In genomic region chr12:2654311-2654710, GRCh38 we compare ENCODE assay signal across 24 cellular contexts.
"Had no signal": no experiment of that assay in that cellular context is flagged by ENCODE, and none has a peak within 500 bp of the region (broad histone marks: within the 10 kb centered on the region; RNA-seq: fewer than 3 reads in every experiment).

No MANE protein-coding gene starts in this region.

- H3K36me3 Mint-ChIP-seq: neural progenitor cell; stimulated activated effector memory CD8-positive, alpha-beta T cell treated with anti-CD3 and anti-CD28 coated beads, Interleukin-12 subunit alpha, Interleukin-12 subunit beta, amount 100 ng/mL, for 72 hours had no signal

- H3K4me1 Mint-ChIP-seq: naive thymus-derived CD4-positive, alpha-beta T cell; neural progenitor cell; stimulated activated effector memory CD8-positive, alpha-beta T cell treated with anti-CD3 and anti-CD28 coated beads, Interleukin-12 subunit alpha, Interleukin-12 subunit beta, amount 100 ng/mL, for 72 hours had no signal

- H2AFZ ChIP-seq: neural progenitor cell, parathyroid adenoma had no signal

- H3K4me2 ChIP-seq: neural progenitor cell, smooth muscle cell had no signal

- H3K36me3 ChIP-seq: gastrocnemius medialis, left lung, neural progenitor cell, right lobe of liver had no signal

- H3K4me3 ChIP-seq: gastrocnemius medialis, left lung, neural progenitor cell, right lobe of liver, smooth muscle cell, stomach, testis, tibial artery had no signal

- DNase-seq: cortex of kidney; foreskin fibroblast; gastrocnemius medialis; left cardiac atrium; left lung; mesenchymal stem cell; midbrain; stimulated activated CD4-positive, alpha-beta T cell treated with anti-CD3 and anti-CD28 coated beads, Interleukin-2, amount 100 ng/mL, for 24 hours; stimulated activated CD4-positive, alpha-beta T cell treated with anti-CD3 and anti-CD28 coated beads, Interleukin-4, amount 100 ng/mL, for 24 hours; stimulated activated naive CD4-positive, alpha-beta T cell treated with Interleukin-2 at 50 U/mL for 16 hours; stomach; testis had no signal

- H3K9me3 ChIP-seq: left lung, stomach, testis, tibial artery had no signal

- H3K9ac ChIP-seq: neural progenitor cell, parathyroid adenoma had no signal

- H3K27me3 ChIP-seq: neural progenitor cell, right lobe of liver, testis, tibial artery had no signal

- H3K9me3 Mint-ChIP-seq: stimulated activated effector memory CD8-positive, alpha-beta T cell treated with anti-CD3 and anti-CD28 coated beads, Interleukin-12 subunit alpha, Interleukin-12 subunit beta, amount 100 ng/mL, for 72 hours; type B pancreatic cell had no signal

- H3K4me1 ChIP-seq: gastrocnemius medialis, left lung, neural progenitor cell, parathyroid adenoma, right lobe of liver, testis, tibial artery had no signal

- H3K27ac ChIP-seq: epithelial cell of prostate, gastrocnemius medialis, left lung, neural progenitor cell, parathyroid adenoma, right lobe of liver, stomach, testis, tibial artery had no signal

- H3K27ac Mint-ChIP-seq: naive thymus-derived CD4-positive, alpha-beta T cell; nephron; neural progenitor cell; progenitor cell of endocrine pancreas; stimulated activated effector memory CD8-positive, alpha-beta T cell treated with anti-CD3 and anti-CD28 coated beads, Interleukin-12 subunit alpha, Interleukin-12 subunit beta, amount 100 ng/mL, for 72 hours; type B pancreatic cell had no signal

- H3K4me3 Mint-ChIP-seq: naive thymus-derived CD4-positive, alpha-beta T cell; nephron; neural progenitor cell; stimulated activated effector memory CD8-positive, alpha-beta T cell treated with anti-CD3 and anti-CD28 coated beads, Interleukin-12 subunit alpha, Interleukin-12 subunit beta, amount 100 ng/mL, for 72 hours; type B pancreatic cell had no signal

- H3K79me2 ChIP-seq: parathyroid adenoma had no signal

- ATAC-seq: esophagus mucosa; gastrocnemius medialis; left cardiac atrium; left lung; naive thymus-derived CD4-positive, alpha-beta T cell; right lobe of liver; stimulated activated effector memory CD8-positive, alpha-beta T cell treated with anti-CD3 and anti-CD28 coated beads, Interleukin-12 subunit alpha, Interleukin-12 subunit beta, amount 100 ng/mL, for 72 hours had no signal
